ENCODE assay signal across 18 cellular contexts in genomic region chr12:1695836-1696670, GRCh38. TPM values are rescaled to one million over a fixed set of nuclear protein-coding genes. Genes with fewer than 3 reads are reported as not detected.
DNase-seq lines count a peak whose midpoint lies in the region; ATAC-seq and TF ChIP-seq lines count a peak whose summit lies in the region.
"Had no signal": no experiment of that assay in that cellular context is flagged by ENCODE, and none has a peak within 500 bp of the region (broad histone marks: within the 10 kb centered on the region; RNA-seq: fewer than 3 reads in every experiment).

No MANE protein-coding gene starts in this region.

- H2AFZ ChIP-seq in osteoblast (ENCODE audit: low read length), result no peak overlapping the region
- H2AFZ ChIP-seq: parathyroid adenoma had no signal

- H3K27ac Mint-ChIP-seq in Caco-2 (ENCODE audit: unreplicated experiment), result peak overlapping the region; percentile 33
- peak overlapping the region; percentile 0 for H3K27ac Mint-ChIP-seq in activated naive CD8-positive, alpha-beta T cell treated with anti-CD3 and anti-CD28 coated beads, Interleukin-2, amount 50 U/mL, for 24 hours
- H3K27ac Mint-ChIP-seq: activated CD4-positive, alpha-beta T cell treated with anti-CD3 and anti-CD28 coated beads for 36 hours; activated naive CD8-positive, alpha-beta T cell treated with anti-CD3 and anti-CD28 coated beads, Interleukin-2, amount 10 ng/mL, durations not matched to agents 7 days and 5 days; CD8-positive, alpha-beta T cell; endodermal cell had no signal

- DNase-seq in Caco-2, result no peak
- DNase-seq in LHCN-M2 (ENCODE audit: low read depth), result peak; percentile 12
- DNase-seq in activated naive CD8-positive, alpha-beta T cell treated with anti-CD3 and anti-CD28 coated beads, Interleukin-2, amount 50 U/mL, for 24 hours, result no peak
- DNase-seq in osteoblast (ENCODE audit: insufficient read length, low spot score, missing footprints), result peak; percentile 62
- DNase-seq in mucosa of descending colon, result no peak
- DNase-seq in medulla oblongata (ENCODE audit: extremely low spot score), result no peak
- no peak for DNase-seq in Peyer's patch
- DNase-seq: activated CD4-positive, alpha-beta T cell treated with anti-CD3 and anti-CD28 coated beads for 36 hours; activated naive CD8-positive, alpha-beta T cell treated with anti-CD3 and anti-CD28 coated beads, Interleukin-2, amount 10 ng/mL, durations not matched to agents 7 days and 5 days; CD8-positive, alpha-beta T cell; endodermal cell; GF-D8; NCI-H1694; NCI-H69; sigmoid colon had no signal

- no peaks in the 10 kb centered on the region for H3K9me3 ChIP-seq in Caco-2
- no peaks in the 10 kb centered on the region for H3K9me3 ChIP-seq in osteoblast (ENCODE audit: low read depth, low read length)
- no peaks in the 10 kb centered on the region for H3K9me3 ChIP-seq in mucosa of descending colon
- H3K9me3 ChIP-seq in Peyer's patch, result no peaks in the 10 kb centered on the region
- H3K9me3 ChIP-seq: sigmoid colon had no signal

- peaks cover 90% of the 10 kb centered on the region for H3K79me2 ChIP-seq in osteoblast (ENCODE audit: insufficient read depth, low read length)

- H3K4me2 ChIP-seq in osteoblast (ENCODE audit: insufficient read depth, low read length), result peak overlapping the region; percentile 23

- peaks cover 54% of the 10 kb centered on the region for H3K4me1 ChIP-seq in Caco-2
- H3K4me1 ChIP-seq in osteoblast (ENCODE audit: insufficient read depth, low read length), result peaks cover 12% of the 10 kb centered on the region
- peaks cover 10% of the 10 kb centered on the region for H3K4me1 ChIP-seq in mucosa of descending colon (ENCODE audit: low read depth)
- peaks cover 0 to 33% (median 0%) of the 10 kb centered on the region in 4 donors for H3K4me1 ChIP-seq in Peyer's patch

- no peak for TF ChIP-seq CTCF in Caco-2 (IDR thresholded peaks at IDR 0.05; ENCODE audit: insufficient read depth in 1 of 2, low read depth in 1 of 2, low read length in 1 of 2, severe bottlenecking in 1 of 2, unreplicated experiment in 1 of 2)
- TF ChIP-seq CTCF in osteoblast (IDR thresholded peaks at IDR 0.05; ENCODE audit: extremely low read depth, low read depth, low read length), result no peak
- no peak for TF ChIP-seq CTCF in mucosa of descending colon (IDR thresholded peaks at IDR 0.05)
- no peak for TF ChIP-seq CTCF in Peyer's patch (IDR thresholded peaks at IDR 0.05)

- H3K4me3 Mint-ChIP-seq in Caco-2 (ENCODE audit: unreplicated experiment), result peak overlapping the region; percentile 6
- no peak overlapping the region for H3K4me3 Mint-ChIP-seq in activated naive CD8-positive, alpha-beta T cell treated with anti-CD3 and anti-CD28 coated beads, Interleukin-2, amount 50 U/mL, for 24 hours
- H3K4me3 Mint-ChIP-seq: activated CD4-positive, alpha-beta T cell treated with anti-CD3 and anti-CD28 coated beads for 36 hours; activated naive CD8-positive, alpha-beta T cell treated with anti-CD3 and anti-CD28 coated beads, Interleukin-2, amount 10 ng/mL, durations not matched to agents 7 days and 5 days; CD8-positive, alpha-beta T cell; endodermal cell had no signal

- no peak for ATAC-seq in activated naive CD8-positive, alpha-beta T cell treated with anti-CD3 and anti-CD28 coated beads, Interleukin-2, amount 50 U/mL, for 24 hours
- no peak for ATAC-seq in mucosa of descending colon
- ATAC-seq: activated CD4-positive, alpha-beta T cell treated with anti-CD3 and anti-CD28 coated beads for 36 hours; CD8-positive, alpha-beta T cell; Right ventricle myocardium inferior had no signal

- H3K27me3 ChIP-seq in Caco-2 (replicated peaks; ENCODE audit: control insufficient read depth, insufficient read depth, low read length), result no peaks in the 10 kb centered on the region
- H3K27me3 ChIP-seq in osteoblast (ENCODE audit: insufficient read depth, low read length), result no peaks in the 10 kb centered on the region
- H3K27me3 ChIP-seq in Peyer's patch, result no peaks in the 10 kb centered on the region
- H3K27me3 ChIP-seq: sigmoid colon had no signal

- intact Hi-C loops in Caco-2 (cut with micrococcal nuclease; ENCODE audit: unreplicated experiment), result loop anchor here (5.0 kb wide), 1 partner anchor 246 kb away; no protein-coding TSS in a partner anchor
- intact Hi-C loops in mucosa of descending colon (cut with DNase I, micrococcal nuclease), result no loop called here

- H3K36me3 Mint-ChIP-seq in Caco-2 (ENCODE audit: insufficient read depth, unreplicated experiment), result peaks cover 59% of the 10 kb centered on the region
- H3K36me3 Mint-ChIP-seq in activated naive CD8-positive, alpha-beta T cell treated with anti-CD3 and anti-CD28 coated beads, Interleukin-2, amount 50 U/mL, for 24 hours (ENCODE audit: low read depth), result peaks cover 25% of the 10 kb centered on the region

- no TSS peak for BruUV-seq in Caco-2 (replicated peaks; lab: Mats Ljungman, UMichigan)

- no peaks in the 10 kb centered on the region for H3K27me3 Mint-ChIP-seq in Caco-2 (ENCODE audit: insufficient read depth, unreplicated experiment)
- no peaks in the 10 kb centered on the region for H3K27me3 Mint-ChIP-seq in activated naive CD8-positive, alpha-beta T cell treated with anti-CD3 and anti-CD28 coated beads, Interleukin-2, amount 50 U/mL, for 24 hours
- H3K27me3 Mint-ChIP-seq: activated CD4-positive, alpha-beta T cell treated with anti-CD3 and anti-CD28 coated beads for 36 hours; activated naive CD8-positive, alpha-beta T cell treated with anti-CD3 and anti-CD28 coated beads, Interleukin-2, amount 10 ng/mL, durations not matched to agents 7 days and 5 days had no signal

- CTCF ChIA-PET in Caco-2 (lab: Charles Lee), result interaction anchor here (0.7 to 3.1 kb wide), 2 partner anchors 82 to 96 kb away, joined by 4 to 45 read pairs; no protein-coding TSS in a partner anchor

- TF ChIP-seq POLR2A in Peyer's patch (IDR thresholded peaks at IDR 0.05), result no peak

- no peaks in the 10 kb centered on the region for H3K9me3 Mint-ChIP-seq in Caco-2 (ENCODE audit: unreplicated experiment)
- H3K9me3 Mint-ChIP-seq in activated naive CD8-positive, alpha-beta T cell treated with anti-CD3 and anti-CD28 coated beads, Interleukin-2, amount 50 U/mL, for 24 hours, result no peaks in the 10 kb centered on the region
- H3K9me3 Mint-ChIP-seq: CD8-positive, alpha-beta T cell; endodermal cell had no signal

- H3K27ac ChIP-seq in osteoblast (ENCODE audit: low read depth, low read length) (no peak overlapping the region), Peyer's patch (peak overlapping the region in 1 of 4 donors; percentile 1)
- H3K27ac ChIP-seq: coronary artery, parathyroid adenoma, sigmoid colon had no signal

- H3K4me3 ChIP-seq in Caco-2 (ENCODE audit: low read depth, low read length) (no peak overlapping the region), osteoblast (ENCODE audit: insufficient read depth, low read length) (no peak overlapping the region), mucosa of descending colon (no peak overlapping the region), Peyer's patch (no peak overlapping the region)
- H3K4me3 ChIP-seq: coronary artery, sigmoid colon had no signal

- POLR2A ChIA-PET in Caco-2 (lab: Charles Lee), result interaction anchor here (0.7 kb wide), 1 partner anchor 49 kb away, joined by 4 read pairs; no protein-coding TSS in a partner anchor

- H3K36me3 ChIP-seq in Caco-2 (ENCODE audit: control insufficient read depth, insufficient read depth, low read length), result no peaks in the 10 kb centered on the region; the same call in 1 of the 2 replicates
- no peaks in the 10 kb centered on the region for H3K36me3 ChIP-seq in osteoblast (ENCODE audit: insufficient read depth, low read length)
- H3K36me3 ChIP-seq in mucosa of descending colon (ENCODE audit: low read depth), result no peaks in the 10 kb centered on the region
- H3K36me3 ChIP-seq in Peyer's patch, result no peaks in the 10 kb centered on the region
- H3K36me3 ChIP-seq: sigmoid colon had no signal

- peaks cover 25% of the 10 kb centered on the region for H3K4me1 Mint-ChIP-seq in Caco-2 (ENCODE audit: low read depth, unreplicated experiment)
- H3K4me1 Mint-ChIP-seq in activated naive CD8-positive, alpha-beta T cell treated with anti-CD3 and anti-CD28 coated beads, Interleukin-2, amount 50 U/mL, for 24 hours, result peaks cover 76% of the 10 kb centered on the region

- H4K20me1 ChIP-seq in osteoblast (ENCODE audit: insufficient read depth, low read length), result peaks cover 37% of the 10 kb centered on the region

RNA-seq across cellular contexts. Expression of gene ADIPOR2, which starts 5.2 kb away (rescaled TPM):
- total RNA-seq in Caco-2 (2022) (119 and 125 TPM in 2 replicates), LHCN-M2 (2014; rRNA removed) (22.1 and 26.3 TPM in 2 replicates), osteoblast (32.2 and 33.0 TPM in 2 replicates), mucosa of descending colon (100 to 1,000 TPM in 1 of 3 donors, 10 to 100 TPM in 2; 76.1 to 119 (median 98.5) TPM), Peyer's patch (10 to 100 TPM; 26.4 to 89.1 (median 73.9) TPM)
- polyA plus RNA-seq in LHCN-M2 (2012), result 23.9 TPM

Comparison
In these comparisons a context has a peak if more than half of its experiments do, and no peak if none do; other contexts are left out.
1. DNase-seq: peak in LHCN-M2 (single experiment) and osteoblast (single experiment); none in Caco-2 (0 of 2), activated naive CD8-positive, alpha-beta T cell treated with anti-CD3 and anti-CD28 coated beads, Interleukin-2, amount 50 U/mL, for 24 hours (single experiment), mucosa of descending colon (0 of 3), medulla oblongata (single experiment) and Peyer's patch (0 of 3).